ENCODE assay signal across 23 cellular contexts in the genomic region with DNA sequence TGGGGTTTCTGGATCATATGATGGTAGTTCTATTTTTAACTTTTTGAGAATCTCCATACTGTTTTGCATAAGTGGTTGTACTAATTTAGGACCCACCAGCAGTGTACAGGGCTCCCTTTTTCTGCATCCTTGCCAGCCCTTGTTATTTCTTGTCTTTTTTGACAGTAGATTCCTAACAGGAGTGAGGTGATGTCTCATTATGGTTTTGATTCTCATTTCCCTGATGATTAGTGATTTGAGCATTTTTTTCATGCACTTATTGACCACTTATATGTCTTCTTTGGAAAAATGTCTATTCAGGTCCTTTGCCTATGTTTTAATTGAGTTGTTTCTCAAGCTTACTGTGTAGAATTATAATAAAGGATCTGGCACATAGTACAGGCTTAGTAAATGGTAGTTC.
DNase-seq lines count a peak whose midpoint lies in the region; ATAC-seq, FAIRE-seq and TF ChIP-seq lines count a peak whose summit lies in the region.
"Had no signal": no experiment of that assay in that cellular context is flagged by ENCODE, and none has a peak within 500 bp of the region (broad histone marks: within the 10 kb centered on the region; RNA-seq: fewer than 3 reads in every experiment).

No MANE protein-coding gene starts in this region.

- H3K4me1 ChIP-seq in astrocyte (ENCODE audit: insufficient read depth, low read length), result peaks cover 11% of the 10 kb centered on the region
- H3K4me1 ChIP-seq in CD8-positive, alpha-beta T cell (ENCODE audit: insufficient read depth, low read length), result no peaks in the 10 kb centered on the region
- H3K4me1 ChIP-seq: BE2C, HAP-1 had no signal

- peak overlapping the region; percentile 2 for H3K4me2 ChIP-seq in astrocyte (ENCODE audit: low read length)

- TF ChIP-seq CTCF in astrocyte (IDR thresholded peaks at IDR 0.05; ENCODE audit: insufficient read depth, low read depth, low read length), result no peak
- no peak for TF ChIP-seq CTCF in CD8-positive, alpha-beta T cell (IDR thresholded peaks at IDR 0.05)

- intact Hi-C loops in CD8-positive, alpha-beta T cell (cut with DNase I, micrococcal nuclease), result no loop called here

- H3K27me3 ChIP-seq in astrocyte (ENCODE audit: insufficient read depth, low read length), result no peaks in the 10 kb centered on the region
- H3K27me3 ChIP-seq in CD8-positive, alpha-beta T cell (ENCODE audit: insufficient read depth, low read length), result no peaks in the 10 kb centered on the region
- H3K27me3 ChIP-seq: BE2C had no signal

- CTCF ChIA-PET in CD8-positive, alpha-beta T cell (lab: Charles Lee), result no interaction called here

- H3K9me3 Mint-ChIP-seq in astrocyte (ENCODE audit: unreplicated experiment), result no peaks in the 10 kb centered on the region
- H3K9me3 Mint-ChIP-seq in CD8-positive, alpha-beta T cell, result peaks cover 3% of the 10 kb centered on the region

- no peak overlapping the region for H3K27ac ChIP-seq in astrocyte (ENCODE audit: low read depth, low read length)
- H3K27ac ChIP-seq in CD8-positive, alpha-beta T cell (ENCODE audit: low read depth, low read length), result no peak overlapping the region
- H3K27ac ChIP-seq: RWPE1 had no signal

- no peak overlapping the region for H3K4me3 ChIP-seq in astrocyte (ENCODE audit: insufficient read depth, low read depth, low read length)
- H3K4me3 ChIP-seq in CD8-positive, alpha-beta T cell (ENCODE audit: low read depth, low read length), result no peak overlapping the region
- H3K4me3 ChIP-seq: HAP-1, K562 had no signal

- no peaks in the 10 kb centered on the region for H3K27me3 Mint-ChIP-seq in astrocyte (ENCODE audit: low read depth, unreplicated experiment)
- H3K27me3 Mint-ChIP-seq in CD8-positive, alpha-beta T cell (ENCODE audit: low read depth), result no peaks in the 10 kb centered on the region
- H3K27me3 Mint-ChIP-seq: CD4-positive, alpha-beta memory T cell had no signal

- no peak overlapping the region for H2AFZ ChIP-seq in astrocyte (ENCODE audit: low read depth, low read length)

- no peak overlapping the region for H3K9ac ChIP-seq in astrocyte (ENCODE audit: low read length)

- H3K9me3 ChIP-seq in astrocyte (ENCODE audit: insufficient read depth, low read depth, low read length), result no peaks in the 10 kb centered on the region
- H3K9me3 ChIP-seq in CD8-positive, alpha-beta T cell (ENCODE audit: low read length), result no peaks in the 10 kb centered on the region
- H3K9me3 ChIP-seq: BE2C, HAP-1 had no signal

- H3K27ac Mint-ChIP-seq in astrocyte (ENCODE audit: unreplicated experiment), result no peak overlapping the region
- H3K27ac Mint-ChIP-seq in CD8-positive, alpha-beta T cell, result no peak overlapping the region

- DNase-seq in A172 (ENCODE audit: low spot score) (peak; percentile 20), HT1080 (ENCODE audit: low read depth) (peak; percentile 70), astrocyte (ENCODE audit: low read depth) (peak; percentile 40), kidney glomerular epithelial cell (lab: John Stamatoyannopoulos, UW) (peak; percentile 16), Kasumi-1 (lab: John Stamatoyannopoulos, UW) (no peak), RKO (ENCODE audit: low spot score) (no peak), NCI-H526 treated with DMSO at 0.1 percent for 48 hours (lab: John Stamatoyannopoulos, UW) (no peak)
- no peak for DNase-seq in CD8-positive, alpha-beta T cell
- DNase-seq: 8988T; BE2C; Calu3; CD4-positive, alpha-beta memory T cell; DMS53; MV-4-11; NCI-H1417; NCI-H187; NCI-H2107; NCI-H510A; NCI-H774; OCI-M1 had no signal

- no peaks in the 10 kb centered on the region for H3K79me2 ChIP-seq in astrocyte (ENCODE audit: insufficient read depth, low read length)

- peaks cover 27% of the 10 kb centered on the region for H3K4me1 Mint-ChIP-seq in astrocyte (ENCODE audit: low read depth, unreplicated experiment)
- H3K4me1 Mint-ChIP-seq in CD8-positive, alpha-beta T cell (ENCODE audit: low read depth), result no peaks in the 10 kb centered on the region

- FAIRE-seq in astrocyte (lab: Jason Lieb, UNC), result no peak
- FAIRE-seq: K562 had no signal

- no peaks in the 10 kb centered on the region for H3K36me3 Mint-ChIP-seq in astrocyte (ENCODE audit: low read depth, unreplicated experiment)
- H3K36me3 Mint-ChIP-seq in CD8-positive, alpha-beta T cell, result peaks cover 3% of the 10 kb centered on the region

- no peaks in the 10 kb centered on the region for H4K20me1 ChIP-seq in astrocyte (ENCODE audit: insufficient read depth, low read length)

- ATAC-seq in CD8-positive, alpha-beta T cell, result no peak
- ATAC-seq: K562 had no signal

- no peak overlapping the region for H3K4me3 Mint-ChIP-seq in astrocyte (ENCODE audit: unreplicated experiment)
- no peak overlapping the region for H3K4me3 Mint-ChIP-seq in CD8-positive, alpha-beta T cell
- H3K4me3 Mint-ChIP-seq: CD4-positive, alpha-beta memory T cell had no signal

- H3K36me3 ChIP-seq in astrocyte (ENCODE audit: insufficient read depth, low read length), result no peaks in the 10 kb centered on the region
- no peaks in the 10 kb centered on the region for H3K36me3 ChIP-seq in CD8-positive, alpha-beta T cell (ENCODE audit: insufficient read depth, low read length)
- H3K36me3 ChIP-seq: BE2C, HAP-1 had no signal

- POLR2A ChIA-PET in CD8-positive, alpha-beta T cell (lab: Charles Lee), result no interaction called here

Comparison
In these comparisons a context has a peak if more than half of its experiments do, and no peak if none do; other contexts are left out.
1. DNase-seq: peak in A172 (single experiment), HT1080 (single experiment), astrocyte (single experiment) and kidney glomerular epithelial cell (single experiment); none in CD8-positive, alpha-beta T cell (0 of 7), Kasumi-1 (0 of 2), RKO (single experiment) and NCI-H526 treated with DMSO at 0.1 percent for 48 hours (single experiment).